ENCODE assay signal across 1 cellular context in the genomic region with DNA sequence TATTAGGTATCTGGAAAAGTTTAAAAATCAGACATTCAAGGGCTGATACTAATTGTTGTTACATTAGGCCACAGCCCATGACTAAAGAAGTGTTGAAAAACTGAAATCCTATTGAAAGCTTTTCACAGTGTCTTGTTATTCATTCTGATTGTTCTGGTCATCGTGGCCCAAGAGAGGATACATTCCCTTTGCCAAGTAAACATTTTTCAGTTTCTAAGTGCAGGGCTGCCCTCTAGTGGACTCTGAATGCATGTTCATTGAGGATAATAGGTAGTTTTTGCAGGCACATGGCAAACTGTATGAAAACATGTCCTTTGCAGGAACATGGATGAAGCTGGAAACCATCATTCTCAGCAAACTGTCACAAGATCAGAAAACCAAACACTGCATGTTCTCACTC.
A peak's percentile ranks its signal among the peaks of the same experiment; 100 is the strongest.
TF ChIP-seq lines count a peak whose summit lies in the region.

No MANE protein-coding gene starts in this region.

TF ChIP-seq in H1, 55 proteins besides CTCF, POLR2A, EP300 and RAD21 (continued from another document):
- no peak for TF ChIP-seq CHD7 (IDR thresholded peaks at IDR 0.05; ENCODE audit: insufficient replicate concordance, low read length)
- TF ChIP-seq TEAD4 (IDR thresholded peaks at IDR 0.05; ENCODE audit: low read depth, low read length), result no peak
- no peak for TF ChIP-seq SAP30 (IDR thresholded peaks at IDR 0.05; ENCODE audit: insufficient read depth, insufficient replicate concordance, low read length)
- TF ChIP-seq, protein P1, sequence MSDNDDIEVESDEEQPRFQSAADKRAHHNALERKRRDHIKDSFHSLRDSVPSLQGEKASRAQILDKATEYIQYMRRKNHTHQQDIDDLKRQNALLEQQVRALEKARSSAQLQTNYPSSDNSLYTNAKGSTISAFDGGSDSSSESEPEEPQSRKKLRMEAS (IDR thresholded peaks at IDR 0.05), result peak; percentile 52; the same call in 1 of the 2 replicates
